In the genomic region with DNA sequence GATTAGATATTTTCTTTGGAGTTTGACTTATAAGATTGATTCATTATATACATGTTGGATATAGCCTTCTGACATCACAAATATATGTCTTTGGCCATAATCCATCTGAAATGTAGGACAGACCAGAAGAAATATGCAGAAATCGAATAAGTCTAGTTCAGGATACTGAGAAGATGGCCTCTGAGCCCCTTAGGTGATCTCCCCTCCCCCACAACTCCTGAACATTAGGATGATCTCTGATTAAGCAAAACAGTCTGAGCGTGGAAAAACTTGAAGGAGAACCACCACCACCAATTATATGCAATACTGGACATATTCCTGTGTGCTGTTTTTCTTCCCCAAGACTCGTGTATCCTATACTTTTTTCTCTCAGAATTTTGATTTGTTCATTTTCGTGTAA, we compare ENCODE assay signal across 8 cellular contexts. TPM values are rescaled to one million over a fixed set of nuclear protein-coding genes. Genes with fewer than 3 reads are reported as not detected.
A peak's percentile ranks its signal among the peaks of the same experiment; 100 is the strongest.
DNase-seq lines count a peak whose midpoint lies in the region; ATAC-seq and TF ChIP-seq lines count a peak whose summit lies in the region.

No MANE protein-coding gene starts in this region.

- H3K4me1 ChIP-seq in trophoblast cell (ENCODE audit: control insufficient read depth in 1 of 2, insufficient read depth in 2 of 2, low read length in 2 of 2) (peaks cover 0 to 6% of the 10 kb centered on the region in 2 experiments), aorta (ENCODE audit: control insufficient read depth in 1 of 2, insufficient read depth in 2 of 2, low read length in 2 of 2) (peaks cover 0 to 8% of the 10 kb centered on the region in 2 donors)

- H4K8ac ChIP-seq in trophoblast cell (ENCODE audit: low read depth, low read length): no peak overlapping the region

- H3K4ac ChIP-seq in trophoblast cell (ENCODE audit: low read depth, low read length): peak overlapping the region; percentile 97

- no peak overlapping the region for H2BK12ac ChIP-seq in trophoblast cell (ENCODE audit: low read length)

- H3K79me1 ChIP-seq in trophoblast cell (ENCODE audit: low read length): peaks cover 24% of the 10 kb centered on the region

- H3K14ac ChIP-seq in trophoblast cell (ENCODE audit: low read length): no peak overlapping the region

- H3K9me3 ChIP-seq in trophoblast cell (ENCODE audit: insufficient read depth, low read depth, low read length): no peaks in the 10 kb centered on the region
- H3K9me3 ChIP-seq in aorta (ENCODE audit: control insufficient read depth, low read length): no peaks in the 10 kb centered on the region

- no peak overlapping the region for H3K23ac ChIP-seq in trophoblast cell (ENCODE audit: low read length)

- no peak overlapping the region for H4K12ac ChIP-seq in trophoblast cell (ENCODE audit: low read depth, low read length)

- no peak overlapping the region for H4K91ac ChIP-seq in trophoblast cell (ENCODE audit: low read depth, low read length)

- no peak overlapping the region for H3K18ac ChIP-seq in trophoblast cell (ENCODE audit: low read length)

- H3K27me3 ChIP-seq in dorsolateral prefrontal cortex: no peaks in the 10 kb centered on the region
- no peaks in the 10 kb centered on the region for H3K27me3 ChIP-seq in trophoblast cell (ENCODE audit: insufficient read depth, low read length)
- H3K27me3 ChIP-seq in aorta (ENCODE audit: control insufficient read depth in 1 of 2, insufficient read depth in 2 of 2, low read length in 1 of 2): no peaks in the 10 kb centered on the region

- no peak overlapping the region for H3K9ac ChIP-seq in trophoblast cell (ENCODE audit: low read length)

- intact Hi-C loops in dorsolateral prefrontal cortex (cut with DNase I): no loop called here
- intact Hi-C loops in aorta (cut with DNase I): no loop called here

- peak overlapping the region; percentile 13 for H3K4me2 ChIP-seq in trophoblast cell (ENCODE audit: low read length)

- WGBS in trophoblast cell (ENCODE audit: extremely low coverage, insufficient coverage, insufficient read length): no CpG with 5 or more reads among the region's 4 CpGs
- WGBS in aorta, 2 donors: 11 to 13% methylated on average over 4 of the region's 4 CpGs

- peak overlapping the region in 37 of 59 donors; percentile 7 to 100 (median 97) for H3K27ac ChIP-seq in dorsolateral prefrontal cortex
- no peak overlapping the region for H3K27ac ChIP-seq in trophoblast cell (ENCODE audit: low read depth, low read length)
- no peak overlapping the region for H3K27ac ChIP-seq in aorta (ENCODE audit: low read depth in 1 of 2, low read length in 2 of 2)

- H2AFZ ChIP-seq in trophoblast cell (ENCODE audit: insufficient read depth, low read length, poor library complexity): no peak overlapping the region

- H3K4me3 ChIP-seq in GM08714 (ENCODE audit: low read length) (peak overlapping the region; percentile 43), dorsolateral prefrontal cortex (peak overlapping the region in 41 of 59 donors; percentile 6 to 99 (median 90)), trophoblast cell (ENCODE audit: low read depth, low read length) (no peak overlapping the region), aorta (ENCODE audit: low read length in 2 of 2) (no peak overlapping the region)

- H2BK5ac ChIP-seq in trophoblast cell (ENCODE audit: low read depth, low read length, poor library complexity): no peak overlapping the region

- no peak overlapping the region for H2AK5ac ChIP-seq in trophoblast cell (ENCODE audit: low read length)

- DNase-seq in NCI-H1930 (lab: John Stamatoyannopoulos, UW) (peak; percentile 3 to 14), dorsolateral prefrontal cortex (no peak), trophoblast cell (no peak), AG08395 (ENCODE audit: low spot score) (no peak), aorta (no peak)

- TF ChIP-seq CTCF in dorsolateral prefrontal cortex (IDR thresholded peaks at IDR 0.05 in 54 of 56, conservative IDR thresholded peaks at IDR 0.05 in 2 of 56; ENCODE audit: low read depth in 1 of 56, partially characterized antibody in 56 of 56): no peak

- H3K36me3 ChIP-seq in trophoblast cell (ENCODE audit: control insufficient read depth in 1 of 2, insufficient read depth in 2 of 2, low read length in 2 of 2) (no peaks in the 10 kb centered on the region), aorta (ENCODE audit: control insufficient read depth in 1 of 2, insufficient read depth in 2 of 2, low read length in 1 of 2) (no peaks in the 10 kb centered on the region)

- H3K79me2 ChIP-seq in trophoblast cell (ENCODE audit: control insufficient read depth, insufficient read depth, low read length, poor library complexity): peaks cover 24% of the 10 kb centered on the region

- H2BK120ac ChIP-seq in trophoblast cell (ENCODE audit: insufficient read depth, low read length, poor library complexity): no peak overlapping the region

- ATAC-seq in GM18517 (IDR thresholded peaks at IDR 0.05; ENCODE audit: unreplicated experiment) (no peak), aorta (ENCODE audit: low FRiP score) (no peak), HG03354 (IDR thresholded peaks at IDR 0.05; ENCODE audit: poor library complexity, severe bottlenecking, unreplicated experiment) (no peak)

RNA-seq across cellular contexts. Expression of gene SETD5, which starts 3.2 kb away (rescaled TPM):
- total RNA-seq in dorsolateral prefrontal cortex (100 to 1,000 TPM; 112 to 213 (median 164) TPM), aorta (100 to 1,000 TPM; 148 to 200 TPM)
- 193 and 197 TPM in 2 replicates for polyA plus RNA-seq in trophoblast cell (2013)
- 10 to 100 TPM; 13.9 to 37.3 TPM for polyA plus RNA-seq in aorta

RNA-seq across cellular contexts. Expression of gene THUMPD3, which starts 37.8 kb away (rescaled TPM):
- total RNA-seq in dorsolateral prefrontal cortex (10 to 100 TPM; 25.3 to 57.4 (median 39.8) TPM), aorta (10 to 100 TPM; 23.8 to 26.2 TPM)
- polyA plus RNA-seq in trophoblast cell (2013): 25.9 and 28.3 TPM in 2 replicates
- 10 to 100 TPM; 16.9 to 22.5 TPM for polyA plus RNA-seq in aorta

Comparison
In these comparisons a context has a peak if more than half of its experiments do, and no peak if none do; other contexts are left out.
1. H3K4me3 ChIP-seq: peak in GM08714 (single experiment) and dorsolateral prefrontal cortex (41 of 59); none in trophoblast cell (single experiment) and aorta (0 of 2).
2. DNase-seq: peak in NCI-H1930 (2 of 2); none in dorsolateral prefrontal cortex (0 of 10), trophoblast cell (0 of 2), AG08395 (single experiment) and aorta (0 of 2).
3. H3K27ac ChIP-seq: peak in dorsolateral prefrontal cortex (37 of 59); none in trophoblast cell (single experiment) and aorta (0 of 2).